ENCODE assay signal across 8 cellular contexts in genomic region chr15:34209421-34210282, GRCh38. TPM values are rescaled to one million over a fixed set of nuclear protein-coding genes. Genes with fewer than 3 reads are reported as not detected.
DNase-seq lines count a peak whose midpoint lies in the region; ATAC-seq and TF ChIP-seq lines count a peak whose summit lies in the region.

Gene KATNBL1 (minus strand): TSS chr15:34210096. CDS start chr15:34163676, 46,420 bp downstream.

- peak; percentile 79 to 98 for DNase-seq in NCI-H526 (lab: John Stamatoyannopoulos, UW)
- peak; percentile 99 for DNase-seq in activated CD4-positive, alpha-beta T cell treated with anti-CD3 and anti-CD28 coated beads for 48 hours
- peak; percentile 39 for DNase-seq in cortex of kidney (lab: John Stamatoyannopoulos, UW)
- peak; percentile 99 for DNase-seq in left lobe of liver (ENCODE audit: low spot score)
- peak; percentile 96 for DNase-seq in stimulated activated CD4-positive, alpha-beta T cell treated with anti-CD3 and anti-CD28 coated beads, Interleukin-2, amount 100 ng/mL, for 4 hours (ENCODE audit: low read depth)

- peak; percentile 95 for TF ChIP-seq CTCF in C4-2B (conservative IDR thresholded peaks at IDR 0.05)

- H3K27ac ChIP-seq in C4-2B: peak within 1 kb of the TSS; percentile 86

- ATAC-seq in GM19324 (IDR thresholded peaks at IDR 0.05; ENCODE audit: low FRiP score, unreplicated experiment): peak; percentile 89
- peak; percentile 85 for ATAC-seq in HG03469 (IDR thresholded peaks at IDR 0.05; ENCODE audit: unreplicated experiment)
- ATAC-seq in left lobe of liver: peak; percentile 99

RNA-seq across cellular contexts. Expression of gene KATNBL1, which starts in this region (rescaled TPM):
- total RNA-seq in left lobe of liver: 12.0 TPM

Comparison
In these comparisons a context has a peak if more than half of its experiments do, and no peak if none do; other contexts are left out.
1. Peak in every context shown above with its lines: DNase-seq, ATAC-seq and H3K27ac ChIP-seq.
2. DNase-seq: peak in every context shown above with its lines; median percentile 99 in activated CD4-positive, alpha-beta T cell treated with anti-CD3 and anti-CD28 coated beads for 48 hours; 99 in left lobe of liver; 96 in stimulated activated CD4-positive, alpha-beta T cell treated with anti-CD3 and anti-CD28 coated beads, Interleukin-2, amount 100 ng/mL, for 4 hours; 88 in NCI-H526; 39 in cortex of kidney.